ENCODE assay signal across 20 cellular contexts in the genomic region with DNA sequence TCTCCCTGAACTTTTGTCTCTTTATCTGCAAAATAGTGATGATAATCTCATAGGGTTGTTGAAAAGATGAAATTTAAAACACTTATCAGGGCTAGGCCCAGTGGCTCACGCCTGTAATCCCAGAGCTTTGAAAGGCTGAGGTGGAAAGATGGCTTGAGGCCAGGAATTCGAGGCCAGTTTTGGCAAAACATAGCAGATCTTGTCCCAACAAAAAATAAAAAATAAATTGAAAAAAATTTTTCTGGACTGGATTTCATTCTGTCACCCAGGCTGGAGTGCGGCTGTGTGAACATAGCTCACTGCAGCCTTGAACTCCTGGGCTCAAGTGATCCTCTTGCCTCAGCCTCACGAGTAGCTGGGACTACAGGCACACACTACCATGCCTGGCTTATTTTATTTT. TPM values are rescaled to one million over a fixed set of nuclear protein-coding genes. Genes with fewer than 3 reads are reported as not detected.
DNase-seq lines count a peak whose midpoint lies in the region; ATAC-seq and TF ChIP-seq lines count a peak whose summit lies in the region.
"Had no signal": no experiment of that assay in that cellular context is flagged by ENCODE, and none has a peak within 500 bp of the region (broad histone marks: within the 10 kb centered on the region; RNA-seq: fewer than 3 reads in every experiment).

No MANE protein-coding gene starts in this region.

- H3K36me3 ChIP-seq in parathyroid adenoma (ENCODE audit: control insufficient read depth, insufficient read depth, low read length) (no peaks in the 10 kb centered on the region), gastrocnemius medialis (peaks cover 0 to 12% of the 10 kb centered on the region in 2 donors)
- H3K36me3 ChIP-seq: BE2C, HAP-1 had no signal

- no peak overlapping the region for H3K9ac ChIP-seq in parathyroid adenoma
- H3K9ac ChIP-seq: BLaER1 treated with 17β-estradiol and CSF1 and Interleukin-3, amounts not matched to agents 10 nM and 100 nM had no signal

- peak overlapping the region; percentile 61 for H2AFZ ChIP-seq in parathyroid adenoma
- H2AFZ ChIP-seq: GM23338 had no signal

- DNase-seq in right cardiac atrium (peak in 2 of 3 donors; percentile 16 to 46), Right ventricle myocardium superior (no peak), fibroblast of the aortic adventitia (ENCODE audit: low read depth) (peak; percentile 34), AG20443 (ENCODE audit: low spot score) (no peak), gastrocnemius medialis (no peak), HT-29 (ENCODE audit: low spot score) (no peak), GOT3 (lab: John Stamatoyannopoulos, UW) (no peak)
- DNase-seq: AML-193; BE2C; CD4-positive, alpha-beta T cell; CD8-positive, alpha-beta memory T cell; DMS 273 treated with DMSO at 0.1 percent for 48 hours; DMS79; GF-D8; HFFc6 had no signal

- intact Hi-C loops in right cardiac atrium (cut with DNase I) (no loop called here), Right ventricle myocardium superior (cut with DNase I) (no loop called here), gastrocnemius medialis (cut with DNase I; ENCODE audit: low total_unique reads) (no loop called here)

- H3K4me1 ChIP-seq in right cardiac atrium (ENCODE audit: control insufficient read depth, insufficient read depth, low read length) (no peaks in the 10 kb centered on the region), parathyroid adenoma (peaks cover 6% of the 10 kb centered on the region), gastrocnemius medialis (no peaks in the 10 kb centered on the region)
- H3K4me1 ChIP-seq: BE2C had no signal

- H3K27ac ChIP-seq in right cardiac atrium (ENCODE audit: low read length) (no peak overlapping the region), parathyroid adenoma (peak overlapping the region; percentile 4), gastrocnemius medialis (no peak overlapping the region)
- H3K27ac ChIP-seq: 22Rv1; BLaER1 treated with 17β-estradiol and CSF1 and Interleukin-3, amounts not matched to agents 10 nM and 100 nM had no signal

- H3K79me2 ChIP-seq in parathyroid adenoma = no peaks in the 10 kb centered on the region

- 65% methylated on average over 4 of the region's 4 CpGs for WGBS in right cardiac atrium

- in situ Hi-C loops in gastrocnemius medialis (cut with MboI; ENCODE audit: low sequenced_read_pairs in 4 of 4) = no loop called here

- H3K9me3 ChIP-seq in right cardiac atrium (ENCODE audit: control insufficient read depth, low read length) = no peaks in the 10 kb centered on the region
- no peaks in the 10 kb centered on the region for H3K9me3 ChIP-seq in parathyroid adenoma (ENCODE audit: control insufficient read depth, low read length)
- no peaks in the 10 kb centered on the region for H3K9me3 ChIP-seq in gastrocnemius medialis
- H3K9me3 ChIP-seq: BE2C; BLaER1 treated with 17β-estradiol and CSF1 and Interleukin-3, amounts not matched to agents 10 nM and 100 nM; HAP-1 had no signal

- no peak for ATAC-seq in right cardiac atrium
- ATAC-seq in Right ventricle myocardium superior (ENCODE audit: poor library complexity) = no peak
- no peak for ATAC-seq in gastrocnemius medialis
- ATAC-seq: GM23338 had no signal

- H3K27me3 ChIP-seq in right cardiac atrium (ENCODE audit: control insufficient read depth, insufficient read depth) (no peaks in the 10 kb centered on the region), parathyroid adenoma (ENCODE audit: control insufficient read depth, insufficient read depth, low read length) (no peaks in the 10 kb centered on the region), gastrocnemius medialis (no peaks in the 10 kb centered on the region)
- H3K27me3 ChIP-seq: BE2C; BLaER1 treated with 17β-estradiol and CSF1 and Interleukin-3, amounts not matched to agents 10 nM and 100 nM had no signal

- no peak for TF ChIP-seq POLR2A in gastrocnemius medialis (IDR thresholded peaks at IDR 0.05)

- H3K4me3 ChIP-seq in right cardiac atrium (ENCODE audit: low read length) (no peak overlapping the region), fibroblast of the aortic adventitia (ENCODE audit: low read depth, low read length) (no peak overlapping the region), parathyroid adenoma (ENCODE audit: low read depth, low read length) (no peak overlapping the region), gastrocnemius medialis (no peak overlapping the region)
- H3K4me3 ChIP-seq: BLaER1 treated with 17β-estradiol and CSF1 and Interleukin-3, amounts not matched to agents 10 nM and 100 nM; GM23338; HAP-1 had no signal

- H3K4me2 ChIP-seq in parathyroid adenoma (ENCODE audit: low read length) = no peak overlapping the region
- H3K4me2 ChIP-seq: BLaER1 treated with 17β-estradiol and CSF1 and Interleukin-3, amounts not matched to agents 10 nM and 100 nM; GM23338 had no signal

- no peak for TF ChIP-seq CTCF in fibroblast of the aortic adventitia (IDR thresholded peaks at IDR 0.05; ENCODE audit: insufficient read depth, low read length)
- no peak for TF ChIP-seq CTCF in parathyroid adenoma (IDR thresholded peaks at IDR 0.05)
- no peak for TF ChIP-seq CTCF in gastrocnemius medialis (IDR thresholded peaks at IDR 0.05 in 4 of 5, conservative IDR thresholded peaks at IDR 0.05 in 1 of 5)

RNA-seq across cellular contexts. Expression of a gene that starts 29.6 kb away (rescaled TPM):
- total RNA-seq in right cardiac atrium = 1 to 10 TPM; 5.4 to 7.9 (median 6.5) TPM
- polyA plus RNA-seq in right cardiac atrium = 2.6 TPM
- 8.8 TPM for total RNA-seq in Right ventricle myocardium superior
- 9.2 and 18.1 TPM in 2 replicates for total RNA-seq in fibroblast of the aortic adventitia (ENCODE audit: low replicate concordance)
- 1 to 10 TPM; 2.7 to 8.8 (median 4.6) TPM for total RNA-seq in gastrocnemius medialis
- total RNA-seq in HT-29 (2014; rRNA removed; shearing (Covaris generic)) = 1.1 and 1.3 TPM in 2 replicates

RNA-seq across cellular contexts. Expression of a gene that starts 39.7 kb away (rescaled TPM):
- 100 to 1,000 TPM; 672 to 776 (median 719) TPM for total RNA-seq in right cardiac atrium
- polyA plus RNA-seq in right cardiac atrium = 1,345 TPM
- 671 TPM for total RNA-seq in Right ventricle myocardium superior
- 212 and 1,042 TPM in 2 replicates for total RNA-seq in fibroblast of the aortic adventitia (ENCODE audit: low replicate concordance)
- 100 to 1,000 TPM; 409 to 491 (median 427) TPM for total RNA-seq in gastrocnemius medialis
- total RNA-seq in HT-29 (2014; rRNA removed; shearing (Covaris generic)) = 587 and 710 TPM in 2 replicates

Comparison
In these comparisons a context has a peak if more than half of its experiments do, and no peak if none do; other contexts are left out.
1. DNase-seq: peak in right cardiac atrium (2 of 3) and fibroblast of the aortic adventitia (single experiment); none in Right ventricle myocardium superior (single experiment), AG20443 (single experiment), gastrocnemius medialis (0 of 2), HT-29 (single experiment) and GOT3 (single experiment).